Comparison of ENCODE assay signal across 14 cellular contexts in genomic region chr17:9195961-9196668, GRCh38.
DNase-seq lines count a peak whose midpoint lies in the region; ATAC-seq and TF ChIP-seq lines count a peak whose summit lies in the region.
"Had no signal": no experiment of that assay in that cellular context is flagged by ENCODE, and none has a peak within 500 bp of the region (broad histone marks: within the 10 kb centered on the region; RNA-seq: fewer than 3 reads in every experiment).

No MANE protein-coding gene starts in this region.

- H3K36me3 ChIP-seq in ascending aorta: peaks cover 0 to 4% of the 10 kb centered on the region in 2 donors

- H3K9me3 Mint-ChIP-seq in brain: peaks cover 0 to 10% (median 0%) of the 10 kb centered on the region in 5 experiments
- peaks cover 4% of the 10 kb centered on the region for H3K9me3 Mint-ChIP-seq in nephron progenitor cell

- H3K4me3 Mint-ChIP-seq in brain (no peak overlapping the region), nephron progenitor cell (no peak overlapping the region)

- H3K27me3 Mint-ChIP-seq in brain (peaks cover 3% of the 10 kb centered on the region), nephron progenitor cell (ENCODE audit: low read depth, poor library complexity) (no peaks in the 10 kb centered on the region)

- peaks cover 53% of the 10 kb centered on the region for H3K4me1 Mint-ChIP-seq in brain
- peaks cover 32% of the 10 kb centered on the region for H3K4me1 Mint-ChIP-seq in nephron progenitor cell

- intact Hi-C loops in ascending aorta (cut with DNase I): no loop called here

- TF ChIP-seq CTCF in brain (conservative IDR thresholded peaks at IDR 0.05) (no peak), nephron progenitor cell (IDR thresholded peaks at IDR 0.05) (no peak), ascending aorta (IDR thresholded peaks at IDR 0.05) (no peak)

- H3K36me3 Mint-ChIP-seq in brain (no peaks in the 10 kb centered on the region), nephron progenitor cell (ENCODE audit: low read depth) (peaks cover 47% of the 10 kb centered on the region)

- no peaks in the 10 kb centered on the region for H3K9me3 ChIP-seq in ascending aorta
- H3K9me3 ChIP-seq: esophagus muscularis mucosa had no signal

- peak; percentile 6 for DNase-seq in COR-L47 (lab: John Stamatoyannopoulos, UW)
- peak; percentile 90 for DNase-seq in NCI-H146 treated with DMSO at 0.1 percent for 48 hours (lab: John Stamatoyannopoulos, UW; ENCODE audit: unreplicated experiment)
- peak; percentile 29 for DNase-seq in nephron progenitor cell
- DNase-seq in ascending aorta (ENCODE audit: low spot score in 2 of 2): no peak
- no peak for DNase-seq in NCI-H187 (lab: John Stamatoyannopoulos, UW)
- DNase-seq: activated naive CD4-positive, alpha-beta T cell; KBM-7; NCI-H2029; stimulated activated CD4-positive, alpha-beta T cell treated with anti-CD3 and anti-CD28 coated beads, Interleukin-4, amount 100 ng/mL, for 24 hours; stimulated activated naive CD4-positive, alpha-beta T cell treated with Interleukin-2 at 50 U/mL for 16 hours had no signal

- no peak overlapping the region for H3K27ac ChIP-seq in ascending aorta
- H3K27ac ChIP-seq: esophagus muscularis mucosa had no signal

- peak overlapping the region in 4 of 5 experiments; percentile 3 to 84 (median 54) for H3K27ac Mint-ChIP-seq in brain
- no peak overlapping the region for H3K27ac Mint-ChIP-seq in nephron progenitor cell

- H3K27me3 ChIP-seq in ascending aorta: no peaks in the 10 kb centered on the region
- H3K27me3 ChIP-seq: esophagus muscularis mucosa had no signal

- no peak for ATAC-seq in HG02973 (IDR thresholded peaks at IDR 0.05; ENCODE audit: unreplicated experiment)
- no peak for ATAC-seq in HG02571 (IDR thresholded peaks at IDR 0.05; ENCODE audit: unreplicated experiment)

- peaks cover 0 to 7% of the 10 kb centered on the region in 2 donors for H3K4me1 ChIP-seq in ascending aorta

- no peak overlapping the region for H3K4me3 ChIP-seq in ascending aorta
- H3K4me3 ChIP-seq: esophagus muscularis mucosa had no signal

Comparison
In these comparisons a context has a peak if more than half of its experiments do, and no peak if none do; other contexts are left out.
1. DNase-seq: peak in COR-L47 (single experiment), NCI-H146 treated with DMSO at 0.1 percent for 48 hours (single experiment) and nephron progenitor cell (single experiment); none in ascending aorta (0 of 2) and NCI-H187 (0 of 2).